Comparison of ENCODE assay signal across 25 cellular contexts in the genomic region with DNA sequence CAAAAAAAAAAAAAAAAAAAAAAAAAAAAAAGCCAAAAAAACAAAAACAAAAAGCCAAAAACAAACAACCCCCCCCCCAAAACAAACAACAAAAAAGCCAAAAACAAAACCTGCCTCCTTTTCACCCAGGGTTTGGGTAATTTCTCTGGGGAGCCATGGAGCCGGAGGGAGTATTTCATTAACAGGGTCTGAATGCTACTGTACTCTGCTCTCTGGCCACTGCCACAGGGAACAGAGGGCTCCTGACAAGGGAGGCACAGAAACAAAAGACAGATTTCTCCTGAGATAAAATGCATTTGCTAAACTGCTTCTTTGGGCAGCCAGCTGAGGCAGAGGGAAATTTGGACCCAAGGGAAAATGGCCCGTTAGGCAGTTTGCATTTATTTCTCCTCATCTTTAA.
"Had no signal": no experiment of that assay in that cellular context is flagged by ENCODE, and none has a peak within 500 bp of the region (broad histone marks: within the 10 kb centered on the region; RNA-seq: fewer than 3 reads in every experiment).

No MANE protein-coding gene starts in this region.

- H3K4me1 ChIP-seq: esophagus squamous epithelium, lower lobe of right lung, parathyroid adenoma, prostate gland, testis, tibial artery, upper lobe of left lung, uterus had no signal

- H3K27me3 ChIP-seq: esophagus squamous epithelium, right atrium auricular region, sigmoid colon, stomach, testis, tibial artery, upper lobe of left lung, uterus had no signal

- FAIRE-seq: endometrium, keratinocyte had no signal

- H3K9me3 Mint-ChIP-seq: natural killer cell treated with Interleukin-12 subunit alpha and Interleukin-12 subunit beta and Interleukin-15 and Interleukin-18, amount 100 ng/mL, for 72 hours; neural crest cell had no signal

- H3K4me1 Mint-ChIP-seq: neural crest cell; stimulated activated effector memory CD8-positive, alpha-beta T cell treated with anti-CD3 and anti-CD28 coated beads, Interleukin-12 subunit alpha, Interleukin-12 subunit beta, amount 100 ng/mL, for 72 hours had no signal

- H3K36me3 ChIP-seq: esophagus squamous epithelium, lower lobe of right lung, prostate gland, upper lobe of left lung, uterus had no signal

- DNase-seq: dermis blood vessel endothelial cell; effector memory CD4-positive, alpha-beta T cell; erythroblast; esophagus squamous epithelium; foreskin melanocyte; left ventricle myocardium superior; lower lobe of right lung; sigmoid colon; stimulated activated CD4-positive, alpha-beta T cell treated with anti-CD3 and anti-CD28 coated beads, Interleukin-2, amount 100 ng/mL, for 24 hours; stimulated activated CD4-positive, alpha-beta T cell treated with anti-CD3 and anti-CD28 coated beads, Interleukin-4, amount 100 ng/mL, for 24 hours; stimulated activated naive CD4-positive, alpha-beta T cell treated with Interleukin-2 at 50 U/mL for 16 hours; stomach; testis; tibial artery; upper lobe of left lung; uterus had no signal

- H3K27ac ChIP-seq: coronary artery, esophagus squamous epithelium, lower lobe of right lung, parathyroid adenoma, prostate gland, right atrium auricular region, sigmoid colon, stomach, testis, tibial artery, upper lobe of left lung, uterus had no signal

- H3K9ac ChIP-seq: parathyroid adenoma had no signal

- H2AFZ ChIP-seq: parathyroid adenoma had no signal

- H3K36me3 Mint-ChIP-seq: stimulated activated effector memory CD8-positive, alpha-beta T cell treated with anti-CD3 and anti-CD28 coated beads, Interleukin-12 subunit alpha, Interleukin-12 subunit beta, amount 100 ng/mL, for 72 hours had no signal

- H3K27ac Mint-ChIP-seq: natural killer cell treated with Interleukin-12 subunit alpha and Interleukin-12 subunit beta and Interleukin-15 and Interleukin-18, amount 100 ng/mL, for 72 hours; stimulated activated effector memory CD8-positive, alpha-beta T cell treated with anti-CD3 and anti-CD28 coated beads, Interleukin-12 subunit alpha, Interleukin-12 subunit beta, amount 100 ng/mL, for 72 hours had no signal

- H3K27me3 Mint-ChIP-seq: natural killer cell treated with Interleukin-12 subunit alpha and Interleukin-12 subunit beta and Interleukin-15 and Interleukin-18, amount 100 ng/mL, for 72 hours had no signal

- ATAC-seq: lower lobe of right lung; natural killer cell treated with Interleukin-12 subunit alpha and Interleukin-12 subunit beta and Interleukin-15 and Interleukin-18, amount 100 ng/mL, for 72 hours; stimulated activated effector memory CD8-positive, alpha-beta T cell treated with anti-CD3 and anti-CD28 coated beads, Interleukin-12 subunit alpha, Interleukin-12 subunit beta, amount 100 ng/mL, for 72 hours had no signal

- H3K79me2 ChIP-seq: parathyroid adenoma had no signal

- H3K4me3 Mint-ChIP-seq: natural killer cell treated with Interleukin-12 subunit alpha and Interleukin-12 subunit beta and Interleukin-15 and Interleukin-18, amount 100 ng/mL, for 72 hours; neural crest cell; stimulated activated effector memory CD8-positive, alpha-beta T cell treated with anti-CD3 and anti-CD28 coated beads, Interleukin-12 subunit alpha, Interleukin-12 subunit beta, amount 100 ng/mL, for 72 hours had no signal

- H3K4me3 ChIP-seq: coronary artery, esophagus squamous epithelium, lower lobe of right lung, prostate gland, right atrium auricular region, sigmoid colon, stomach, testis, tibial artery, upper lobe of left lung, uterus had no signal

- H3K9me3 ChIP-seq: esophagus squamous epithelium, lower lobe of right lung, prostate gland, right atrium auricular region, sigmoid colon, stomach, testis, tibial artery, upper lobe of left lung, uterus had no signal
